In genomic region chr20:3896302-3896701, GRCh38 we compare ENCODE assay signal across 20 cellular contexts. TPM values are rescaled to one million over a fixed set of nuclear protein-coding genes. Genes with fewer than 3 reads are reported as not detected.
DNase-seq lines count a peak whose midpoint lies in the region; ATAC-seq, FAIRE-seq and TF ChIP-seq lines count a peak whose summit lies in the region.
"Had no signal": no experiment of that assay in that cellular context is flagged by ENCODE, and none has a peak within 500 bp of the region (broad histone marks: within the 10 kb centered on the region; RNA-seq: fewer than 3 reads in every experiment).

No MANE protein-coding gene starts in this region.

- no peak for TF ChIP-seq CTCF in SK-N-SH (IDR thresholded peaks at IDR 0.05)
- no peak for TF ChIP-seq CTCF in fibroblast of lung (conservative IDR thresholded peaks at IDR 0.05 in 1 of 2, IDR thresholded peaks at IDR 0.05 in 1 of 2; ENCODE audit: low read depth in 1 of 2, low read length in 2 of 2)
- no peak for TF ChIP-seq CTCF in smooth muscle cell (IDR thresholded peaks at IDR 0.05; ENCODE audit: borderline replicate concordance, insufficient read depth, poor library complexity, severe bottlenecking)
- TF ChIP-seq CTCF in GM20000 (IDR thresholded peaks at IDR 0.05; ENCODE audit: extremely low read depth, missing control alignments), result no peak
- TF ChIP-seq CTCF in vagina (IDR thresholded peaks at IDR 0.05), result no peak

- no peaks in the 10 kb centered on the region for H3K27me3 Mint-ChIP-seq in T-cell
- H3K27me3 Mint-ChIP-seq: naive B cell had no signal

- peaks cover 37% of the 10 kb centered on the region for H3F3A ChIP-seq in SK-N-SH (replicated peaks; ENCODE audit: insufficient read depth)
- no peaks in the 10 kb centered on the region for H3F3A ChIP-seq in smooth muscle cell (ENCODE audit: low read depth)

- FAIRE-seq in urothelium cell line (lab: Jason Lieb, UNC), result no peak
- FAIRE-seq: endometrium had no signal

- intact Hi-C loops in vagina (cut with DNase I), result no loop called here

- TF ChIP-seq RAD21 in SK-N-SH (IDR thresholded peaks at IDR 0.05; ENCODE audit: low read length), result no peak

- H3K4me3 ChIP-seq in SK-N-SH (ENCODE audit: low read depth in 2 of 2, low read length in 1 of 2) (no peak overlapping the region), fibroblast of lung (replicated peaks in 1 of 4; ENCODE audit: control extremely low read depth in 1 of 4, insufficient read depth in 1 of 4, low read depth in 3 of 4, low read length in 4 of 4) (no peak overlapping the region), smooth muscle cell (no peak overlapping the region), vagina (peak overlapping the region in 1 of 2 donors; percentile 8)
- H3K4me3 ChIP-seq: Peyer's patch had no signal

- H3K9me3 ChIP-seq in SK-N-SH (no peaks in the 10 kb centered on the region), fibroblast of lung (ENCODE audit: control insufficient read depth, insufficient read depth, low read depth, low read length) (no peaks in the 10 kb centered on the region), smooth muscle cell (replicated peaks; ENCODE audit: low read depth) (no peaks in the 10 kb centered on the region), vagina (no peaks in the 10 kb centered on the region)
- H3K9me3 ChIP-seq: Peyer's patch had no signal

- H3K4me2 ChIP-seq in SK-N-SH, result peak overlapping the region; percentile 23; the same call in 1 of the 2 replicates
- H3K4me2 ChIP-seq in fibroblast of lung (ENCODE audit: extremely low read depth, insufficient read depth, low read length), result peak overlapping the region; percentile 15
- peak overlapping the region; percentile 51 for H3K4me2 ChIP-seq in smooth muscle cell

- H3K4me1 ChIP-seq in SK-N-SH (ENCODE audit: control insufficient read depth in 1 of 2, insufficient read depth in 2 of 2, low read depth in 1 of 2, low read length in 1 of 2), result peaks cover 4 to 36% of the 10 kb centered on the region in 2 experiments; a peak in 3 of 4 replicates
- peaks cover 11% of the 10 kb centered on the region for H3K4me1 ChIP-seq in fibroblast of lung (ENCODE audit: control insufficient read depth, extremely low read depth, insufficient read depth, low read length)
- H3K4me1 ChIP-seq in smooth muscle cell (ENCODE audit: low read depth), result peaks cover 19% of the 10 kb centered on the region
- peaks cover 99% of the 10 kb centered on the region for H3K4me1 ChIP-seq in vagina

- CTCF ChIA-PET in SK-N-SH (lab: Yijun Ruan, JAX), result no interaction called here
- CTCF ChIA-PET in T-cell (lab: Charles Lee), result no interaction called here

- DNase-seq in SK-N-SH, result no peak
- DNase-seq in T-cell, result no peak
- DNase-seq in fibroblast of lung (ENCODE audit: low read depth in 2 of 2), result peak; percentile 50 to 64
- no peak for DNase-seq in smooth muscle cell (lab: John Stamatoyannopoulos, UW; ENCODE audit: unreplicated experiment)
- no peak for DNase-seq in urothelium cell line (ENCODE audit: low spot score)
- DNase-seq in GM20000 (ENCODE audit: low spot score), result no peak
- DNase-seq in vagina (ENCODE audit: extremely low spot score in 2 of 2), result no peak
- DNase-seq: activated CD4-positive, alpha-beta T cell treated with anti-CD3 and anti-CD28 coated beads, Interleukin-2, amount 50 U/mL, for 1 hour; activated effector memory CD4-positive, alpha-beta T cell treated with Interleukin-2 at 50 U/mL for 16 hours; brain microvascular endothelial cell; COR-L47; hypothalamus; naive B cell; NCI-H1930; NCI-H524 treated with DMSO at 0.1 percent for 48 hours; stimulated activated CD4-positive, alpha-beta T cell treated with anti-CD3 and anti-CD28 coated beads, Interleukin-4, amount 100 ng/mL, for 1 hour had no signal

- TF ChIP-seq POLR2A in vagina (IDR thresholded peaks at IDR 0.05), result no peak

- POLR2A ChIA-PET in SK-N-SH (lab: Yijun Ruan, JAX), result no interaction called here
- POLR2A ChIA-PET in T-cell (lab: Charles Lee), result no interaction called here

- H3K9ac ChIP-seq in SK-N-SH (no peak overlapping the region), fibroblast of lung (ENCODE audit: insufficient read depth, low read length) (no peak overlapping the region), smooth muscle cell (ENCODE audit: low read depth) (no peak overlapping the region)

- H2AFZ ChIP-seq in SK-N-SH (ENCODE audit: low read depth) (no peak overlapping the region), fibroblast of lung (ENCODE audit: low read length) (no peak overlapping the region), smooth muscle cell (ENCODE audit: low read depth) (no peak overlapping the region)

- H3K27me3 ChIP-seq in SK-N-SH (ENCODE audit: insufficient read depth) (no peaks in the 10 kb centered on the region), fibroblast of lung (ENCODE audit: control insufficient read depth, insufficient read depth, low read length) (no peaks in the 10 kb centered on the region), smooth muscle cell (ENCODE audit: low read depth) (no peaks in the 10 kb centered on the region), vagina (no peaks in the 10 kb centered on the region)
- H3K27me3 ChIP-seq: brain microvascular endothelial cell, Peyer's patch had no signal

- peaks cover 82 to 90% (median 84%) of the 10 kb centered on the region in 3 donors for H3K4me1 Mint-ChIP-seq in T-cell

- peak overlapping the region; percentile 46 to 73 for H3K27ac Mint-ChIP-seq in T-cell

- peaks cover 20% of the 10 kb centered on the region for H3K36me3 Mint-ChIP-seq in T-cell

- 68% methylated on average over 4 of the region's 4 CpGs for WGBS in SK-N-SH (ENCODE audit: low lambda C conversion rate)
- WGBS in smooth muscle cell (ENCODE audit: low lambda C conversion rate), result 52% methylated on average over 4 of the region's 4 CpGs

- no peaks in the 10 kb centered on the region for H3K9me3 Mint-ChIP-seq in T-cell

- H3K9me2 ChIP-seq in SK-N-SH, result no peaks in the 10 kb centered on the region

- H3K4me3 Mint-ChIP-seq in T-cell, result peak overlapping the region in 1 of 3 donors; percentile 47

- H3K27ac ChIP-seq in SK-N-SH (ENCODE audit: low read depth in 2 of 2, low read length in 1 of 2) (no peak overlapping the region), fibroblast of lung (ENCODE audit: insufficient read depth, low read length) (no peak overlapping the region), smooth muscle cell (ENCODE audit: low read depth) (peak overlapping the region; percentile 43), vagina (no peak overlapping the region)
- H3K27ac ChIP-seq: brain microvascular endothelial cell, Peyer's patch had no signal

- no peak for TF ChIP-seq EP300 in SK-N-SH (IDR thresholded peaks at IDR 0.05; ENCODE audit: borderline replicate concordance in 1 of 2, low read depth in 1 of 2, low read length in 1 of 2)

- H3K36me3 ChIP-seq in SK-N-SH (replicated peaks in 1 of 2; ENCODE audit: control insufficient read depth in 1 of 2, insufficient read depth in 2 of 2, low read length in 1 of 2) (peaks cover 0 to 17% of the 10 kb centered on the region in 2 experiments), fibroblast of lung (ENCODE audit: control insufficient read depth, insufficient read depth, low read length) (no peaks in the 10 kb centered on the region), smooth muscle cell (ENCODE audit: low read depth) (no peaks in the 10 kb centered on the region), vagina (no peaks in the 10 kb centered on the region)
- H3K36me3 ChIP-seq: Peyer's patch had no signal

- ATAC-seq in SK-N-SH treated with all-trans-retinoic acid at 6 μM for 48 hours (no peak), T-cell (replicated peaks in 1 of 4) (no peak)
- ATAC-seq: left lobe of liver had no signal

- H3K79me2 ChIP-seq in SK-N-SH (ENCODE audit: insufficient read depth) (peaks cover 100% of the 10 kb centered on the region), fibroblast of lung (ENCODE audit: control insufficient read depth, insufficient read depth, low read length) (peaks cover 97% of the 10 kb centered on the region), smooth muscle cell (ENCODE audit: low read depth) (peaks cover 100% of the 10 kb centered on the region)

- peaks cover 100% of the 10 kb centered on the region for H4K20me1 ChIP-seq in SK-N-SH (ENCODE audit: insufficient read depth)
- peaks cover 7% of the 10 kb centered on the region for H4K20me1 ChIP-seq in fibroblast of lung (ENCODE audit: control insufficient read depth, extremely low read depth, insufficient read depth, low read length)
- H4K20me1 ChIP-seq in smooth muscle cell (ENCODE audit: low read depth), result peaks cover 100% of the 10 kb centered on the region

TF ChIP-seq in SK-N-SH, 30 proteins besides CTCF, POLR2A, EP300 and RAD21 (continues in another document):
- TF ChIP-seq POLR2AphosphoS5 (IDR thresholded peaks at IDR 0.05; ENCODE audit: low read depth, low read length) (no peak), SMC3 (IDR thresholded peaks at IDR 0.05; ENCODE audit: low read depth, low read length) (no peak)

TF ChIP-seq in SK-N-SH treated with all-trans-retinoic acid at 6 μM for 48 hours, 23 proteins besides CTCF, POLR2A, EP300 and RAD21 (continues in another document):
- TF ChIP-seq CREB5 (CRISPR knock-in tag; IDR thresholded peaks at IDR 0.05; ENCODE audit: low read depth), result no peak

RNA-seq across cellular contexts. Expression of gene PANK2, which starts 7.1 kb away (rescaled TPM):
- polyA plus RNA-seq in SK-N-SH (2012; rRNA removed), result 17.7 and 23.3 TPM in 2 replicates
- 19.6 and 22.5 TPM in 2 replicates for polyA plus RNA-seq in SK-N-SH (2012; cell fraction: cytosol; rRNA removed)
- polyA plus RNA-seq in SK-N-SH (2012; cell fraction: nucleus; rRNA removed), result 43.1 and 53.0 TPM in 2 replicates
- 10 to 100 TPM; 45.0 to 67.0 (median 63.6) TPM for total RNA-seq in T-cell
- 50.8 and 51.7 TPM in 2 replicates for total RNA-seq in fibroblast of lung
- 32.0 and 33.7 TPM in 2 replicates for polyA plus RNA-seq in fibroblast of lung
- 30.9 and 41.6 TPM in 2 replicates for polyA plus RNA-seq in fibroblast of lung (2012)
- 4.7 and 25.1 TPM in 2 replicates for polyA minus RNA-seq in fibroblast of lung (ENCODE audit: low replicate concordance)
- 40.8 and 43.1 TPM in 2 replicates for total RNA-seq in smooth muscle cell
- 24.7 and 42.5 TPM in 2 replicates for polyA plus RNA-seq in smooth muscle cell
- 53.5 TPM for total RNA-seq in vagina

RNA-seq across cellular contexts. Expression of gene MAVS, which starts 49.7 kb away (rescaled TPM):
- polyA plus RNA-seq in SK-N-SH (2012; rRNA removed) (9.1 and 10.5 TPM in 2 replicates), fibroblast of lung (14.4 and 16.4 TPM in 2 replicates), smooth muscle cell (7.8 and 10.0 TPM in 2 replicates)
- polyA plus RNA-seq in SK-N-SH (2012; cell fraction: cytosol; rRNA removed), result 5.1 and 6.6 TPM in 2 replicates
- 22.6 and 28.8 TPM in 2 replicates for polyA plus RNA-seq in SK-N-SH (2012; cell fraction: nucleus; rRNA removed)
- total RNA-seq in T-cell (10 to 100 TPM; 25.7 to 46.9 (median 43.3) TPM), fibroblast of lung (12.1 and 15.9 TPM in 2 replicates), smooth muscle cell (12.5 and 12.8 TPM in 2 replicates), vagina (22.1 TPM)
- polyA plus RNA-seq in fibroblast of lung (2012), result 19.7 and 22.1 TPM in 2 replicates
- polyA minus RNA-seq in fibroblast of lung (ENCODE audit: low replicate concordance), result 64.7 and 74.2 TPM in 2 replicates

Comparison
In these comparisons a context has a peak if more than half of its experiments do, and no peak if none do; other contexts are left out.
1. DNase-seq: peak in fibroblast of lung (2 of 2); none in SK-N-SH (single experiment), T-cell (0 of 34), smooth muscle cell (single experiment), urothelium cell line (single experiment), GM20000 (single experiment) and vagina (0 of 2).
2. Peak in every context shown above with its lines, with median percentiles within 50 percentile points of each other: H3K4me2 ChIP-seq.